In genomic region chr1:32782086-32782485, GRCh38 we compare ENCODE assay signal across 27 cellular contexts. TPM values are rescaled to one million over a fixed set of nuclear protein-coding genes. Genes with fewer than 3 reads are reported as not detected.
DNase-seq lines count a peak whose midpoint lies in the region; ATAC-seq and TF ChIP-seq lines count a peak whose summit lies in the region.
"Had no signal": no experiment of that assay in that cellular context is flagged by ENCODE, and none has a peak within 500 bp of the region (broad histone marks: within the 10 kb centered on the region; RNA-seq: fewer than 3 reads in every experiment).

No MANE protein-coding gene starts in this region.

- no peaks in the 10 kb centered on the region for H3K9me3 ChIP-seq in HEK293 (ENCODE audit: control insufficient read depth, insufficient read depth, low read depth, low read length)
- H3K9me3 ChIP-seq in BE2C = no peaks in the 10 kb centered on the region
- H3K9me3 ChIP-seq: ascending aorta, suprapubic skin had no signal

- H3K4me1 ChIP-seq in HEK293 (ENCODE audit: control insufficient read depth, insufficient read depth, low read length) (no peaks in the 10 kb centered on the region), BE2C (no peaks in the 10 kb centered on the region)
- H3K4me1 ChIP-seq: ascending aorta had no signal

- H3K27me3 ChIP-seq in BE2C = no peaks in the 10 kb centered on the region
- H3K27me3 ChIP-seq: ascending aorta, suprapubic skin had no signal

- no peak for ATAC-seq in HG02885 (IDR thresholded peaks at IDR 0.05; ENCODE audit: poor library complexity, unreplicated experiment)
- ATAC-seq: K562; Panc1; sciatic nerve; stimulated activated naive B cell treated with anti-CD40 and anti-IgM and Interleukin-4, amounts not matched to agents 10 μg/mL and 1 μg/mL and 100 μg/mL, for 72 hours had no signal

- POLR2A ChIA-PET in HEK293 (lab: Yijun Ruan, JAX) = no interaction called here

- H3K4me3 ChIP-seq in HEK293 (ENCODE audit: low read depth, low read length) = no peak overlapping the region
- H3K4me3 ChIP-seq in BE2C (ENCODE audit: low read depth, low read length) = no peak overlapping the region
- H3K4me3 ChIP-seq: ascending aorta, K562, lung, suprapubic skin had no signal

- no peak overlapping the region for H3K27ac ChIP-seq in HEK293 (ENCODE audit: extremely low read depth, low read depth, low read length)
- H3K27ac ChIP-seq: ascending aorta, suprapubic skin had no signal

- DNase-seq in Daoy (ENCODE audit: low read depth) (peak; percentile 84), cerebellar cortex (ENCODE audit: low spot score) (peak; percentile 35), medulla oblongata (ENCODE audit: extremely low spot score) (peak; percentile 32), AML-193 (lab: John Stamatoyannopoulos, UW) (no peak), BE2C (no peak), nucleus accumbens (lab: John Stamatoyannopoulos, UW) (no peak)
- DNase-seq: activated CD4-positive, CD25-positive, alpha-beta regulatory T cell; activated effector memory CD4-positive, alpha-beta T cell treated with Interleukin-2 at 50 U/mL for 16 hours; activated naive CD8-positive, alpha-beta T cell treated with anti-CD3 and anti-CD28 coated beads, Interleukin-2, amount 10 ng/mL, durations not matched to agents 7 days and 5 days; CD4-positive, CD25-positive, alpha-beta regulatory T cell; cerebellar nuclear complex; GOT3; head of caudate nucleus; NCI-H1105 treated with DMSO at 0.1 percent for 48 hours; NCI-H2029 treated with DMSO at 0.1 percent for 48 hours; NCI-H69; SHP77 treated with DMSO at 0.1 percent for 48 hours; stimulated activated CD4-positive, alpha-beta T cell treated with anti-CD3 and anti-CD28 coated beads, Interleukin-4, amount 100 ng/mL, for 4 hours; stimulated activated naive B cell treated with anti-CD40 and anti-IgM and Interleukin-4, amounts not matched to agents 10 μg/mL and 1 μg/mL and 100 μg/mL, for 72 hours had no signal

- TF ChIP-seq CTCF in HEK293 (tag by site-specific recombination; IDR thresholded peaks at IDR 0.05) (no peak), BE2C (IDR thresholded peaks at IDR 0.05; ENCODE audit: low read depth, low read length) (no peak)

- CTCF ChIA-PET in HEK293 (lab: Yijun Ruan, JAX) = interaction anchor here (0.6 to 3.3 kb wide), 4 partner anchors 8 to 304 kb away, joined by 3 to 16 read pairs (median 6); no protein-coding TSS in a partner anchor

- H3K36me3 ChIP-seq in HEK293 (ENCODE audit: control insufficient read depth in 2 of 2, insufficient read depth in 1 of 2, low read length in 2 of 2) (peaks cover 39 to 94% of the 10 kb centered on the region in 2 experiments), BE2C (peaks cover 63% of the 10 kb centered on the region)

TF ChIP-seq in HEK293, 187 proteins besides CTCF, POLR2A, EP300 and RAD21:
- TF ChIP-seq ZNF121 (tag by site-specific recombination; IDR thresholded peaks at IDR 0.05) = no peak
- 0 out of 2 replicates have a peak, but pooled peaks have one; percentile 14 for TF ChIP-seq ZNF335 (tag by site-specific recombination; conservative IDR thresholded peaks at IDR 0.05)
- TF ChIP-seq GLIS1 (tag by site-specific recombination; IDR thresholded peaks at IDR 0.05) = peak; percentile 51; the same call in 1 of the 2 replicates

RNA-seq across cellular contexts. Expression of gene YARS1, which starts 35.1 kb away (rescaled TPM):
- total RNA-seq in Daoy (2014; rRNA removed; shearing (Covaris generic)) = 107 and 146 TPM in 2 replicates
- 252 TPM for polyA plus RNA-seq in BE2C (2012; ENCODE audit: insufficient read depth, insufficient read length, low read depth)

RNA-seq across cellular contexts. Expression of gene S100PBP, which starts 35.4 kb away (rescaled TPM):
- 34.9 and 59.5 TPM in 2 replicates for total RNA-seq in Daoy (2014; rRNA removed; shearing (Covaris generic))
- 18.9 TPM for polyA plus RNA-seq in BE2C (2012; ENCODE audit: insufficient read depth, insufficient read length, low read depth)

Comparison
In these comparisons a context has a peak if more than half of its experiments do, and no peak if none do; other contexts are left out.
1. DNase-seq: peak in Daoy (single experiment), cerebellar cortex (single experiment) and medulla oblongata (single experiment); none in AML-193 (0 of 2), BE2C (single experiment) and nucleus accumbens (0 of 56).